ENCODE assay signal across 1 cellular context in genomic region chr12:2286461-2287131, GRCh38.
TF ChIP-seq lines count a peak whose summit lies in the region.

No MANE protein-coding gene starts in this region.

TF ChIP-seq in HepG2, 621 proteins besides CTCF, POLR2A, EP300 and RAD21 (continued from another document):
- TF ChIP-seq, protein P1, sequence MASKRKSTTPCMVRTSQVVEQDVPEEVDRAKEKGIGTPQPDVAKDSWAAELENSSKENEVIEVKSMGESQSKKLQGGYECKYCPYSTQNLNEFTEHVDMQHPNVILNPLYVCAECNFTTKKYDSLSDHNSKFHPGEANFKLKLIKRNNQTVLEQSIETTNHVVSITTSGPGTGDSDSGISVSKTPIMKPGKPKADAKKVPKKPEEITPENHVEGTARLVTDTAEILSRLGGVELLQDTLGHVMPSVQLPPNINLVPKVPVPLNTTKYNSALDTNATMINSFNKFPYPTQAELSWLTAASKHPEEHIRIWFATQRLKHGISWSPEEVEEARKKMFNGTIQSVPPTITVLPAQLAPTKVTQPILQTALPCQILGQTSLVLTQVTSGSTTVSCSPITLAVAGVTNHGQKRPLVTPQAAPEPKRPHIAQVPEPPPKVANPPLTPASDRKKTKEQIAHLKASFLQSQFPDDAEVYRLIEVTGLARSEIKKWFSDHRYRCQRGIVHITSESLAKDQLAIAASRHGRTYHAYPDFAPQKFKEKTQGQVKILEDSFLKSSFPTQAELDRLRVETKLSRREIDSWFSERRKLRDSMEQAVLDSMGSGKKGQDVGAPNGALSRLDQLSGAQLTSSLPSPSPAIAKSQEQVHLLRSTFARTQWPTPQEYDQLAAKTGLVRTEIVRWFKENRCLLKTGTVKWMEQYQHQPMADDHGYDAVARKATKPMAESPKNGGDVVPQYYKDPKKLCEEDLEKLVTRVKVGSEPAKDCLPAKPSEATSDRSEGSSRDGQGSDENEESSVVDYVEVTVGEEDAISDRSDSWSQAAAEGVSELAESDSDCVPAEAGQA (IDR thresholded peaks at IDR 0.05; ENCODE audit: low read depth), result no peak
- TF ChIP-seq, protein P1 (CRISPR knock-in tag; IDR thresholded peaks at IDR 0.05; ENCODE audit: borderline replicate concordance), result no peak
- TF ChIP-seq ATRX (CRISPR knock-in tag; IDR thresholded peaks at IDR 0.05; ENCODE audit: borderline replicate concordance), result no peak
- TF ChIP-seq ZNF816 (CRISPR knock-in tag; IDR thresholded peaks at IDR 0.05; ENCODE audit: borderline replicate concordance), result no peak
- TF ChIP-seq CSRNP2 (CRISPR knock-in tag; conservative IDR thresholded peaks at IDR 0.05; ENCODE audit: low read depth), result no peak
